Comparison of ENCODE assay signal across 8 cellular contexts in the genomic region with DNA sequence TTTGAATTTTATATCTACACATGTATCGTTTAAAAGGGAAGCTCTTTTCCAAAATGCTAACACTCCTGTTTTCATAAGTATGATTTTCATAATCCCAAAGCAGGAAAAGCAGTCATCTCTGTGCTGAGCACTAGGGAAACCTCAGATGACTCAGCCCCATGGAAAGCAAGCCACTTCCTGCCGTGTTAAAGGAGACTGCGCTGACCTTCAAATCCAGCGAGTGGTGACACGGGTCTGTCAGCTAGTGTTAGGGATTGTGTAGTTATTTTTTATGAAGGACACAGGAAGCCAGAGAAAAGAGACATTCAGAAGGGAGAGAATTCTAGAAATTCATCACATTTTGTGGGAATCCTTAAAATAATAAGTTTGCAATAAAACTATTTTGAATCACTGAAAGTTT. TPM values are rescaled to one million over a fixed set of nuclear protein-coding genes. Genes with fewer than 3 reads are reported as not detected.
DNase-seq lines count a peak whose midpoint lies in the region; ATAC-seq, FAIRE-seq and TF ChIP-seq lines count a peak whose summit lies in the region.

No MANE protein-coding gene starts in this region.

- peak overlapping the region in 1 of 2 experiments; percentile 62; a peak in 2 of 4 replicates for H3K9ac ChIP-seq in K562 (ENCODE audit: insufficient read depth in 1 of 2, low read depth in 2 of 2, low read length in 2 of 2)
- H3K9ac ChIP-seq in liver (ENCODE audit: low read depth in 1 of 2, low read length in 2 of 2): no peak overlapping the region

- H3K4me3 ChIP-seq in K562 (no peak overlapping the region), liver (ENCODE audit: low read depth in 1 of 3, low read length in 3 of 3) (no peak overlapping the region)

- TF ChIP-seq POLR2A in K562 (conservative IDR thresholded peaks at IDR 0.05): no peak

- no peak overlapping the region for H3K4me3 Mint-ChIP-seq in stimulated activated memory B cell treated with anti-CD40 and anti-IgM and Interleukin-4, amounts not matched to agents 10 μg/mL and 1 μg/mL and 100 μg/mL, for 72 hours

- no TSS peak for BruUV-seq in K562 (replicated peaks; lab: Mats Ljungman, UMichigan)

- intact Hi-C loops in K562 (cut with micrococcal nuclease): no loop called here

- TF ChIP-seq RAD21 in K562 (CRISPR knock-in tag; conservative IDR thresholded peaks at IDR 0.05 in 1 of 2, IDR thresholded peaks at IDR 0.05 in 1 of 2): no peak
- TF ChIP-seq RAD21 in liver (IDR thresholded peaks at IDR 0.05): peak; percentile 52 to 61

- CTCF ChIA-PET in K562 (lab: Yijun Ruan, JAX; ENCODE audit: low intra/inter-chr PET ratio): no interaction called here

- no peaks in the 10 kb centered on the region for H3K36me3 Mint-ChIP-seq in stimulated activated memory B cell treated with anti-CD40 and anti-IgM and Interleukin-4, amounts not matched to agents 10 μg/mL and 1 μg/mL and 100 μg/mL, for 72 hours

- peak; percentile 60 for DNase-seq in DMS153 (lab: John Stamatoyannopoulos, UW)
- peak; percentile 68 for DNase-seq in NCI-H510A treated with DMSO at 0.1 percent for 48 hours (lab: John Stamatoyannopoulos, UW)
- peak in 3 of 4 experiments; percentile 39 to 85 (median 67) for DNase-seq in K562 (ENCODE audit: extremely low read depth in 1 of 4, low spot score in 3 of 4)
- no peak for DNase-seq in effector CD4-positive, alpha-beta T cell
- no peak for DNase-seq in NCI-H446 (lab: John Stamatoyannopoulos, UW)

- no peaks in the 10 kb centered on the region for H3K27me3 ChIP-seq in K562 (ENCODE audit: control insufficient read depth in 2 of 2, insufficient read depth in 2 of 2, low read length in 2 of 2)
- H3K27me3 ChIP-seq in liver (ENCODE audit: control insufficient read depth in 4 of 4, insufficient read depth in 4 of 4, low read length in 3 of 4): no peaks in the 10 kb centered on the region

- H3K9me3 ChIP-seq in K562 (replicated peaks; ENCODE audit: control insufficient read depth, insufficient read depth, low read depth, low read length) (no peaks in the 10 kb centered on the region), liver (ENCODE audit: control insufficient read depth in 4 of 4, low read length in 3 of 4) (no peaks in the 10 kb centered on the region)

- H3K79me2 ChIP-seq in K562 (ENCODE audit: control insufficient read depth, insufficient read depth, low read length): peaks cover 2% of the 10 kb centered on the region

- H3K4me1 ChIP-seq in K562 (replicated peaks in 1 of 2; ENCODE audit: control insufficient read depth in 2 of 2, insufficient read depth in 2 of 2, low read length in 2 of 2) (peaks cover 51 to 90% of the 10 kb centered on the region in 2 experiments), liver (ENCODE audit: control insufficient read depth in 4 of 4, insufficient read depth in 4 of 4, low read length in 3 of 4) (peaks cover 0 to 3% (median 2%) of the 10 kb centered on the region in 4 donors)

- H3K27me3 Mint-ChIP-seq in stimulated activated memory B cell treated with anti-CD40 and anti-IgM and Interleukin-4, amounts not matched to agents 10 μg/mL and 1 μg/mL and 100 μg/mL, for 72 hours: peaks cover 9% of the 10 kb centered on the region

- H3K9me1 ChIP-seq in K562 (ENCODE audit: control insufficient read depth, insufficient read depth, low read length): no peaks in the 10 kb centered on the region

- H3K4me1 Mint-ChIP-seq in stimulated activated memory B cell treated with anti-CD40 and anti-IgM and Interleukin-4, amounts not matched to agents 10 μg/mL and 1 μg/mL and 100 μg/mL, for 72 hours: no peaks in the 10 kb centered on the region

- ATAC-seq in K562 (peak; percentile 70), HG03025 (IDR thresholded peaks at IDR 0.05; ENCODE audit: low FRiP score, unreplicated experiment) (no peak)
- ATAC-seq in stimulated activated memory B cell treated with anti-CD40 and anti-IgM and Interleukin-4, amounts not matched to agents 10 μg/mL and 1 μg/mL and 100 μg/mL, for 72 hours: no peak

- H3K27ac Mint-ChIP-seq in stimulated activated memory B cell treated with anti-CD40 and anti-IgM and Interleukin-4, amounts not matched to agents 10 μg/mL and 1 μg/mL and 100 μg/mL, for 72 hours: no peak overlapping the region

- H3K9me3 Mint-ChIP-seq in stimulated activated memory B cell treated with anti-CD40 and anti-IgM and Interleukin-4, amounts not matched to agents 10 μg/mL and 1 μg/mL and 100 μg/mL, for 72 hours: no peaks in the 10 kb centered on the region

- H4K20me1 ChIP-seq in K562 (replicated peaks; ENCODE audit: control insufficient read depth, insufficient read depth, low read length): no peaks in the 10 kb centered on the region

- POLR2A ChIA-PET in K562 (lab: Yijun Ruan, JAX): interaction anchor here (0.6 to 5.9 kb wide), 2 partner anchors 11 to 27 kb away, joined by 3 to 35 read pairs; no protein-coding TSS in a partner anchor

- no peak overlapping the region; the same call in 1 of the 2 replicates for H3K4me2 ChIP-seq in K562 (ENCODE audit: insufficient read depth, low read length)

- WGBS in K562 (ENCODE audit: insufficient coverage, low coverage, missing lambda C conversion rate): 0% methylated on average over 5 of the region's 5 CpGs
- 44% methylated on average over 5 of the region's 5 CpGs for WGBS in liver

- TF ChIP-seq EP300 in K562 (IDR thresholded peaks at IDR 0.05; ENCODE audit: low read length): peak; percentile 59; the same call in 1 of the 2 replicates

- H3K36me3 ChIP-seq in K562 (ENCODE audit: control insufficient read depth, insufficient read depth, low read length) (no peaks in the 10 kb centered on the region), liver (ENCODE audit: control insufficient read depth in 4 of 4, insufficient read depth in 3 of 4, low read depth in 1 of 4, low read length in 3 of 4) (no peaks in the 10 kb centered on the region)

- in situ Hi-C loops in K562 (cut with MboI): no loop called here

- H3K27ac ChIP-seq in K562 (ENCODE audit: extremely low read depth, low read depth, low read length) (peak overlapping the region; percentile 82), liver (ENCODE audit: low read depth in 1 of 2, low read length in 2 of 2) (peak overlapping the region in 1 of 2 donors; percentile 81)

- TF ChIP-seq CTCF in K562 (IDR thresholded peaks at IDR 0.05 in 2 of 3, conservative IDR thresholded peaks at IDR 0.05 in 1 of 3; ENCODE audit: insufficient read depth in 2 of 3, low read depth in 1 of 3, low read length in 3 of 3) (no peak), liver (IDR thresholded peaks at IDR 0.05; ENCODE audit: low read depth, low read length, missing input control) (peak; percentile 4)

- FAIRE-seq in K562 (lab: Jason Lieb, UNC): peak; percentile 90

- peak overlapping the region; percentile 83 for H2AFZ ChIP-seq in K562 (ENCODE audit: low read depth, low read length)

TF ChIP-seq in K562, 482 proteins besides CTCF, POLR2A, EP300 and RAD21 (continues in another document):
- TF ChIP-seq MAFG (tag; conservative IDR thresholded peaks at IDR 0.05) (peak; percentile 60), MAFF (IDR thresholded peaks at IDR 0.05; ENCODE audit: low read length) (peak; percentile 38; the same call in 1 of the 2 replicates), SMARCB1 (IDR thresholded peaks at IDR 0.05; ENCODE audit: insufficient read length, low read depth) (no peak)
- TF ChIP-seq, protein P1, sequence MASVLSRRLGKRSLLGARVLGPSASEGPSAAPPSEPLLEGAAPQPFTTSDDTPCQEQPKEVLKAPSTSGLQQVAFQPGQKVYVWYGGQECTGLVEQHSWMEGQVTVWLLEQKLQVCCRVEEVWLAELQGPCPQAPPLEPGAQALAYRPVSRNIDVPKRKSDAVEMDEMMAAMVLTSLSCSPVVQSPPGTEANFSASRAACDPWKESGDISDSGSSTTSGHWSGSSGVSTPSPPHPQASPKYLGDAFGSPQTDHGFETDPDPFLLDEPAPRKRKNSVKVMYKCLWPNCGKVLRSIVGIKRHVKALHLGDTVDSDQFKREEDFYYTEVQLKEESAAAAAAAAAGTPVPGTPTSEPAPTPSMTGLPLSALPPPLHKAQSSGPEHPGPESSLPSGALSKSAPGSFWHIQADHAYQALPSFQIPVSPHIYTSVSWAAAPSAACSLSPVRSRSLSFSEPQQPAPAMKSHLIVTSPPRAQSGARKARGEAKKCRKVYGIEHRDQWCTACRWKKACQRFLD (CRISPR knock-in tag; IDR thresholded peaks at IDR 0.05): no peak

TF ChIP-seq in liver, 16 proteins besides CTCF, POLR2A, EP300 and RAD21:
- TF ChIP-seq HNF4G (IDR thresholded peaks at IDR 0.05): no peak
- no peak for TF ChIP-seq TAF1 (conservative IDR thresholded peaks at IDR 0.05)
- TF ChIP-seq SP1 (IDR thresholded peaks at IDR 0.05): peak; percentile 24
- TF ChIP-seq FOXA2 (IDR thresholded peaks at IDR 0.05): no peak
- TF ChIP-seq GABPA (IDR thresholded peaks at IDR 0.05 in 1 of 2, conservative IDR thresholded peaks at IDR 0.05 in 1 of 2): no peak
- peak in 1 of 2 donors; percentile 36 for TF ChIP-seq RXRA (IDR thresholded peaks at IDR 0.05)
- TF ChIP-seq JUND (IDR thresholded peaks at IDR 0.05): peak; percentile 77 to 79
- peak; percentile 80 for TF ChIP-seq NR2F2 (IDR thresholded peaks at IDR 0.05)
- TF ChIP-seq, protein P2, sequence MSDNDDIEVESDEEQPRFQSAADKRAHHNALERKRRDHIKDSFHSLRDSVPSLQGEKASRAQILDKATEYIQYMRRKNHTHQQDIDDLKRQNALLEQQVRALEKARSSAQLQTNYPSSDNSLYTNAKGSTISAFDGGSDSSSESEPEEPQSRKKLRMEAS (IDR thresholded peaks at IDR 0.05): no peak

RNA-seq across cellular contexts. Expression of a gene that starts 57.0 kb away (rescaled TPM):
- 0.16 and 0.39 TPM in 2 replicates for total RNA-seq in K562 (2011; cell fraction: chromatin; rRNA removed; ENCODE audit: low replicate concordance)
- total RNA-seq in K562 (2011; cell fraction: nucleolus; rRNA removed): 0.26 and 0.33 TPM in 2 replicates
- total RNA-seq in K562 (2011; cell fraction: nucleoplasm; rRNA removed): 0.44 and 0.61 TPM in 2 replicates
- 0.05 and 0.12 TPM in 2 replicates for total RNA-seq in K562 (2014; rRNA removed)
- total RNA-seq in K562 (2014; rRNA removed; fragmentation: Illumina TruSeq; extraction: Trizol): 0.04 and 0.10 TPM in 2 replicates
- 0.04 TPM in 2 replicates for total RNA-seq in K562 (2015; rRNA removed; fragmentation: Illumina TruSeq; extraction: Trizol)
- total RNA-seq in K562 (2021): 0.20 and 0.25 TPM in 2 replicates
- polyA plus RNA-seq in K562 (2011; rRNA removed): 0.12 and 0.20 TPM in 2 replicates
- polyA plus RNA-seq in K562 (2011; cell fraction: cytosol; rRNA removed): 0.09 and 0.15 TPM in 2 replicates
- polyA plus RNA-seq in K562 (2011; cell fraction: nucleus; rRNA removed): 0.17 and 0.21 TPM in 2 replicates
- 0.03 and 0.06 TPM in 2 replicates for polyA plus RNA-seq in K562 (2012)
- 0.07 TPM in 2 replicates for polyA plus RNA-seq in K562 (2014; fragmentation: Illumina TruSeq; extraction: Trizol)
- under 1 TPM; 0.03 TPM for polyA plus RNA-seq in K562 (2014; fragmentation: Nextera tagmentation; extraction: Ambion mirVana)
- 0.03 and 0.08 TPM in 2 replicates for polyA plus RNA-seq in K562 (2014; rRNA removed)
- polyA minus RNA-seq in K562 (2011; rRNA and poly(A)+ RNA removed): 0.21 and 0.42 TPM in 2 replicates
- polyA minus RNA-seq in K562 (2011; cell fraction: cytosol; rRNA and poly(A)+ RNA removed): 0.27 and 0.29 TPM in 2 replicates
- under 0.01 and 0.13 TPM in 2 replicates for polyA minus RNA-seq in K562 (2011; cell fraction: nucleus; rRNA and poly(A)+ RNA removed)
- 10 to 100 TPM; 15.0 to 16.0 TPM for total RNA-seq in liver
- polyA plus RNA-seq in liver: 1 to 10 TPM; 1.5 to 8.7 TPM

Comparison
In these comparisons a context has a peak if more than half of its experiments do, and no peak if none do; other contexts are left out.
1. DNase-seq: peak in DMS153 (single experiment), NCI-H510A treated with DMSO at 0.1 percent for 48 hours (single experiment) and K562 (3 of 4); none in effector CD4-positive, alpha-beta T cell (single experiment) and NCI-H446 (0 of 2).
2. RNA of a gene that starts 57.0 kb away (total RNA-seq): 15.0 to 16.0 TPM in liver; 0.04 to 0.61 TPM in K562; every median in the first group is over 4 times any median in the second.